Comparison of ENCODE assay signal across 2 cellular contexts in genomic region chr10:46570643-46571042, GRCh38. TPM values are rescaled to one million over a fixed set of nuclear protein-coding genes. Genes with fewer than 3 reads are reported as not detected.
"Had no signal": no experiment of that assay in that cellular context is flagged by ENCODE, and none has a peak within 500 bp of the region (broad histone marks: within the 10 kb centered on the region; RNA-seq: fewer than 3 reads in every experiment).

No MANE protein-coding gene starts in this region.

RNA-seq across cellular contexts. Expression of gene SYT15, which starts 8.3 kb away (rescaled TPM):
- total RNA-seq: G401 had no signal

RNA-seq across cellular contexts. Expression of gene GPRIN2, which starts 14.2 kb away (rescaled TPM):
- total RNA-seq: G401 had no signal
- polyA plus RNA-seq: GM12878 had no signal
